In genomic region chr1:30750751-30751291, GRCh38 we compare ENCODE assay signal across 1 cellular context.
TF ChIP-seq lines count a peak whose summit lies in the region.

No MANE protein-coding gene starts in this region.

TF ChIP-seq in GM12878, 131 proteins besides CTCF, POLR2A, EP300 and RAD21 (continued from another document and continues in another):
- no peak for TF ChIP-seq CUX1 (IDR thresholded peaks at IDR 0.05; ENCODE audit: insufficient replicate concordance, low read depth, low read length)
- no peak for TF ChIP-seq SREBF1 (IDR thresholded peaks at IDR 0.05; ENCODE audit: low read length)
- TF ChIP-seq STAT3 (IDR thresholded peaks at IDR 0.05; ENCODE audit: low read depth, low read length): no peak
- TF ChIP-seq SMAD1 (IDR thresholded peaks at IDR 0.05; ENCODE audit: low read depth, partially characterized antibody): peak; percentile 36
- peak; percentile 73 for TF ChIP-seq EED (IDR thresholded peaks at IDR 0.05; ENCODE audit: low read depth)
- peak; percentile 80; the same call in 1 of the 2 replicates for TF ChIP-seq PAX5 (IDR thresholded peaks at IDR 0.05; ENCODE audit: borderline replicate concordance, low read depth, low read length)
- TF ChIP-seq TCF7 (IDR thresholded peaks at IDR 0.05; ENCODE audit: borderline replicate concordance): no peak
- TF ChIP-seq NR2C1 (IDR thresholded peaks at IDR 0.05): no peak
- TF ChIP-seq ZBTB4 (CRISPR knock-in tag; IDR thresholded peaks at IDR 0.05): no peak
- no peak for TF ChIP-seq KDM1A (IDR thresholded peaks at IDR 0.05; ENCODE audit: borderline replicate concordance)
- TF ChIP-seq BHLHE40 (IDR thresholded peaks at IDR 0.05; ENCODE audit: borderline replicate concordance in 1 of 2, low read depth in 2 of 2, low read length in 1 of 2): peak in 1 of 2 experiments; percentile 61; a peak in 1 of 4 replicates
- no peak for TF ChIP-seq IRF5 (IDR thresholded peaks at IDR 0.05; ENCODE audit: borderline replicate concordance)
- TF ChIP-seq IRF3 (IDR thresholded peaks at IDR 0.05): no peak
- no peak for TF ChIP-seq HDAC2 (IDR thresholded peaks at IDR 0.05)
- no peak; the same call in 1 of the 2 replicates for TF ChIP-seq LARP7 (IDR thresholded peaks at IDR 0.05)
- no peak for TF ChIP-seq PBX3 (IDR thresholded peaks at IDR 0.05; ENCODE audit: insufficient replicate concordance, low read depth, low read length)
- TF ChIP-seq ESRRA (IDR thresholded peaks at IDR 0.05; ENCODE audit: low read length): no peak
- no peak for TF ChIP-seq RCOR1 (conservative IDR thresholded peaks at IDR 0.05; ENCODE audit: low read depth, low read length)
- no peak for TF ChIP-seq HDGF (IDR thresholded peaks at IDR 0.05)
- TF ChIP-seq SKIL (IDR thresholded peaks at IDR 0.05; ENCODE audit: low read depth, poor library complexity, severe bottlenecking): no peak
- no peak for TF ChIP-seq ZSCAN29 (IDR thresholded peaks at IDR 0.05)
- no peak for TF ChIP-seq RELA (IDR thresholded peaks at IDR 0.05; ENCODE audit: borderline replicate concordance, partially characterized antibody)
- TF ChIP-seq SRF (IDR thresholded peaks at IDR 0.05; ENCODE audit: low read depth in 2 of 2, low read length in 2 of 2): no peak
- TF ChIP-seq CREB1 (IDR thresholded peaks at IDR 0.05; ENCODE audit: low read depth): no peak
- TF ChIP-seq TCF3 (IDR thresholded peaks at IDR 0.05; ENCODE audit: borderline replicate concordance, insufficient read depth, low read depth, low read length): no peak
- peak; percentile 76; the same call in 1 of the 2 replicates for TF ChIP-seq ZNF217 (IDR thresholded peaks at IDR 0.05)
- TF ChIP-seq NRF1 (conservative IDR thresholded peaks at IDR 0.05; ENCODE audit: low read depth, low read length): no peak
- TF ChIP-seq SUPT20H (IDR thresholded peaks at IDR 0.05; ENCODE audit: borderline replicate concordance, control insufficient read depth, low read depth, low read length): no peak
- no peak for TF ChIP-seq NFYA (IDR thresholded peaks at IDR 0.05; ENCODE audit: borderline replicate concordance, low read depth, low read length)
- no peak for TF ChIP-seq PKNOX1 (IDR thresholded peaks at IDR 0.05)
- no peak for TF ChIP-seq RUNX3 (IDR thresholded peaks at IDR 0.05; ENCODE audit: low read length)
- no peak for TF ChIP-seq ZNF384 (IDR thresholded peaks at IDR 0.05; ENCODE audit: borderline replicate concordance, low read depth, low read length)
- TF ChIP-seq MAX (IDR thresholded peaks at IDR 0.05; ENCODE audit: low read depth, low read length): no peak; the same call in 1 of the 2 replicates
- no peak for TF ChIP-seq SREBF2 (IDR thresholded peaks at IDR 0.05; ENCODE audit: low read length)
- TF ChIP-seq DPF2 (IDR thresholded peaks at IDR 0.05): peak; percentile 82
- no peak for TF ChIP-seq JUND (IDR thresholded peaks at IDR 0.05; ENCODE audit: low read depth, low read length)
- TF ChIP-seq ZNF687 (IDR thresholded peaks at IDR 0.05): peak; percentile 97
